17 cellular contexts compared by ENCODE assay signal in the genomic region with DNA sequence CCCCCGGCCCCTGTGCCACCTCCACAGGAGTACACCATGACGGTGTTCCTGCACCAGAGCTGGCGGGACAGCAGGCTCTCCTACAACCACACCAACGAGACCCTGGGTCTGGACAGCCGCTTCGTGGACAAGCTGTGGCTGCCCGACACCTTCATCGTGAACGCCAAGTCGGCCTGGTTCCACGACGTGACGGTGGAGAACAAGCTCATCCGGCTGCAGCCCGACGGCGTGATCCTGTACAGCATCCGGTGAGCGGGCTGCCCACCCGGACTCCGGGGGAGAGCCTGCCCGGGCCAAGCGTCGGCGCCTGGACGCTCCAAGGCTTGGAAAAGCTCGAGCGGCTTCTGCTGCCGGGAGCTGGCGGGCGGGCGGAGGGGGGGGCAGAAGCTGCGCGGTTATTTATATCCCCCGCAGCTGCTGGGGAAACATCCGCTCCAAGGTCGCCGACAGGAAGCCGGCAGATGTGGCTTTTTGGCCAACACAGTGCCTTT. TPM values are rescaled to one million over a fixed set of nuclear protein-coding genes. Genes with fewer than 3 reads are reported as not detected.
DNase-seq lines count a peak whose midpoint lies in the region; ATAC-seq, FAIRE-seq and TF ChIP-seq lines count a peak whose summit lies in the region.
"Had no signal": no experiment of that assay in that cellular context is flagged by ENCODE, and none has a peak within 500 bp of the region (broad histone marks: within the 10 kb centered on the region; RNA-seq: fewer than 3 reads in every experiment).

No MANE protein-coding gene starts in this region.

- H2AFZ ChIP-seq in H1 (ENCODE audit: low read length), result no peak overlapping the region
- no peak overlapping the region for H2AFZ ChIP-seq in parathyroid adenoma

- H4K5ac ChIP-seq in H1 (ENCODE audit: insufficient read length, low read depth, low read length), result no peak overlapping the region

- no peak overlapping the region for H2AK5ac ChIP-seq in H1 (ENCODE audit: low read depth, low read length)

- H4K20me1 ChIP-seq in H1 (replicated peaks in 1 of 2; ENCODE audit: control insufficient read depth in 1 of 2, insufficient read depth in 2 of 2, low read length in 2 of 2), result peaks cover 0 to under 1% of the 10 kb centered on the region in 2 experiments

- no peak overlapping the region for H3K4me3 Mint-ChIP-seq in nephron progenitor cell
- H3K4me3 Mint-ChIP-seq: activated naive CD8-positive, alpha-beta T cell; neural crest cell had no signal

- H3K79me1 ChIP-seq in H1 (ENCODE audit: low read depth, low read length), result no peaks in the 10 kb centered on the region

- no peak overlapping the region for H2BK5ac ChIP-seq in H1 (ENCODE audit: low read depth, low read length)

- CTCF ChIA-PET in H1 (lab: Charles Lee; ENCODE audit: partially characterized antibody), result interaction anchor here (0.6 to 2.1 kb wide), 4 partner anchors 19 to 69 kb away, joined by 4 to 9 read pairs (median 4); no protein-coding TSS in a partner anchor

- no peak overlapping the region for H3K56ac ChIP-seq in H1 (replicated peaks; ENCODE audit: insufficient read length, low read depth, low read length)

- H2BK15ac ChIP-seq in H1 (ENCODE audit: low read length), result no peak overlapping the region

- no peaks in the 10 kb centered on the region for H3K9me3 Mint-ChIP-seq in nephron progenitor cell
- H3K9me3 Mint-ChIP-seq: neural crest cell had no signal

- no peak overlapping the region for H4K91ac ChIP-seq in H1 (replicated peaks; ENCODE audit: insufficient read length, low read length)

- H3K4ac ChIP-seq in H1 (replicated peaks; ENCODE audit: insufficient read length, low read depth, low read length), result no peak overlapping the region

- no peak overlapping the region for H3K9ac ChIP-seq in H1 (replicated peaks in 1 of 4; ENCODE audit: extremely low read depth in 1 of 4, low read depth in 3 of 4, low read length in 3 of 4)
- no peak overlapping the region for H3K9ac ChIP-seq in parathyroid adenoma

- FAIRE-seq in H1 (lab: Jason Lieb, UNC), result no peak
- FAIRE-seq: colon, HTR-8/SVneo had no signal

- TF ChIP-seq CTCF in H1 (IDR thresholded peaks at IDR 0.05; ENCODE audit: control extremely low read depth in 1 of 3, insufficient read depth in 1 of 3, low read depth in 1 of 3, low read length in 3 of 3) (no peak), parathyroid adenoma (IDR thresholded peaks at IDR 0.05) (no peak), nephron progenitor cell (IDR thresholded peaks at IDR 0.05) (no peak)

- H3K27me3 ChIP-seq in H1 (replicated peaks in 1 of 4; ENCODE audit: control insufficient read depth in 3 of 4, extremely low read depth in 1 of 4, insufficient read depth in 3 of 4, low read length in 3 of 4), result peaks cover 0 to 7% (median 3%) of the 10 kb centered on the region in 4 experiments; a peak in 5 of 7 replicates
- no peaks in the 10 kb centered on the region for H3K27me3 ChIP-seq in parathyroid adenoma (ENCODE audit: control insufficient read depth, insufficient read depth, low read length)

- no peaks in the 10 kb centered on the region for H3K36me3 ChIP-seq in H1 (ENCODE audit: control insufficient read depth in 2 of 4, insufficient read depth in 4 of 4, low read length in 3 of 4)
- no peaks in the 10 kb centered on the region for H3K36me3 ChIP-seq in parathyroid adenoma (ENCODE audit: control insufficient read depth, insufficient read depth, low read length)
- H3K36me3 ChIP-seq: HAP-1 had no signal

- no peak for TF ChIP-seq POLR2A in H1 (IDR thresholded peaks at IDR 0.05; ENCODE audit: control extremely low read depth in 1 of 2, low read depth in 2 of 2, low read length in 2 of 2)

- H3K4me3 ChIP-seq in H1 (ENCODE audit: extremely low read depth in 1 of 4, insufficient read depth in 2 of 4, low read depth in 3 of 4, low read length in 4 of 4) (no peak overlapping the region), parathyroid adenoma (ENCODE audit: low read depth, low read length) (no peak overlapping the region)
- H3K4me3 ChIP-seq: HAP-1 had no signal

- no peak overlapping the region for H3K14ac ChIP-seq in H1 (ENCODE audit: insufficient read length)

- no peak overlapping the region for H3K23ac ChIP-seq in H1 (ENCODE audit: insufficient read length)

- H2BK120ac ChIP-seq in H1 (replicated peaks; ENCODE audit: low read depth, low read length), result no peak overlapping the region

- ATAC-seq in HG02642 (IDR thresholded peaks at IDR 0.05; ENCODE audit: poor library complexity, unreplicated experiment), result no peak

- H3K27ac Mint-ChIP-seq in nephron progenitor cell, result no peak overlapping the region
- H3K27ac Mint-ChIP-seq: activated naive CD8-positive, alpha-beta T cell had no signal

- H3K4me1 ChIP-seq in H1 (replicated peaks in 1 of 4; ENCODE audit: control insufficient read depth in 3 of 4, insufficient read depth in 4 of 4, low read length in 3 of 4), result no peaks in the 10 kb centered on the region
- no peaks in the 10 kb centered on the region for H3K4me1 ChIP-seq in parathyroid adenoma
- H3K4me1 ChIP-seq: HAP-1 had no signal

- TF ChIP-seq RAD21 in H1 (IDR thresholded peaks at IDR 0.05 in 1 of 2, conservative IDR thresholded peaks at IDR 0.05 in 1 of 2; ENCODE audit: low read depth in 2 of 2, low read length in 2 of 2), result no peak

- H3K23me2 ChIP-seq in H1 (ENCODE audit: low read depth, low read length), result 0 out of 2 replicates have a peak, but pooled peaks cover 2% of the 10 kb centered on the region

- H3K4me2 ChIP-seq in H1 (ENCODE audit: insufficient read depth in 1 of 2, low read depth in 2 of 2, low read length in 2 of 2) (no peak overlapping the region), parathyroid adenoma (ENCODE audit: low read length) (no peak overlapping the region)

- H3K9me3 ChIP-seq in H1 (ENCODE audit: insufficient read depth in 2 of 2, low read depth in 1 of 2, low read length in 1 of 2) (no peaks in the 10 kb centered on the region), parathyroid adenoma (ENCODE audit: control insufficient read depth, low read length) (no peaks in the 10 kb centered on the region)
- H3K9me3 ChIP-seq: HAP-1 had no signal

- H3K27ac ChIP-seq in H1 (ENCODE audit: low read depth, low read length) (no peak overlapping the region), parathyroid adenoma (peak overlapping the region; percentile 47)

- H2BK12ac ChIP-seq in H1 (ENCODE audit: low read depth, low read length), result no peak overlapping the region

- WGBS in H1 (ENCODE audit: extremely low coverage in 1 of 2, insufficient coverage in 1 of 2, insufficient read length in 1 of 2, insufficient replicate concordance in 2 of 2, low coverage in 1 of 2, low lambda C conversion rate in 2 of 2, missing lambda C conversion rate in 1 of 2), 2 experiments, result 93% methylated on average over 39 of the region's 39 CpGs; no CpG with 5 or more reads in 1 of the 2 experiments

- no peaks in the 10 kb centered on the region for H3K36me3 Mint-ChIP-seq in nephron progenitor cell (ENCODE audit: low read depth)
- H3K36me3 Mint-ChIP-seq: activated naive CD8-positive, alpha-beta T cell had no signal

- TF ChIP-seq EP300 in H1 (IDR thresholded peaks at IDR 0.05; ENCODE audit: borderline replicate concordance in 1 of 2, low read depth in 2 of 2, low read length in 2 of 2), result no peak

- peak overlapping the region; percentile 51; the same call in 1 of the 2 replicates for H4K8ac ChIP-seq in H1 (ENCODE audit: extremely low read depth, insufficient read depth, low read length)

- H3K27me3 Mint-ChIP-seq in nephron progenitor cell (ENCODE audit: low read depth, poor library complexity), result peaks cover 32% of the 10 kb centered on the region

- peaks cover 4% of the 10 kb centered on the region for H3K4me1 Mint-ChIP-seq in nephron progenitor cell

- peak; percentile 50 for DNase-seq in SIG-M5 treated with dmso at 0.1 percent for 504 hours (lab: John Stamatoyannopoulos, UW; ENCODE audit: unreplicated experiment)
- no peak for DNase-seq in SIG-M5 (lab: John Stamatoyannopoulos, UW)
- DNase-seq in MV-4-11 (lab: John Stamatoyannopoulos, UW), result peak; percentile 66
- no peak for DNase-seq in H1 (ENCODE audit: low read depth in 1 of 2, low spot score in 2 of 2)
- DNase-seq in nephron progenitor cell, result no peak
- DNase-seq in activated CD4-positive, alpha-beta T cell treated with anti-CD3 and anti-CD28 coated beads, Interleukin-2, amount 50 U/mL, for 4 hours, result no peak
- DNase-seq: ACHN, DMS79, NCI-H2029 treated with DMSO at 0.1 percent for 48 hours had no signal

- H3K79me2 ChIP-seq in H1 (ENCODE audit: control insufficient read depth in 1 of 2, insufficient read depth in 2 of 2, low read length in 2 of 2) (no peaks in the 10 kb centered on the region), parathyroid adenoma (no peaks in the 10 kb centered on the region)

- H2BK20ac ChIP-seq in H1 (ENCODE audit: low read length), result no peak overlapping the region

- POLR2A ChIA-PET in H1 (lab: Charles Lee; ENCODE audit: partially characterized antibody), result no interaction called here

- H3K18ac ChIP-seq in H1 (ENCODE audit: extremely low read depth, low read length), result no peak overlapping the region

RNA-seq across cellular contexts. Expression of gene GABRD, which starts 6.4 kb away (rescaled TPM):
- total RNA-seq in H1 (2021; fragmentation: NEBNext Ultra II Directional; extraction: Animal tissue kit (Norgen Biotek cat#: 25700)), result 1.8 and 1.9 TPM in 2 replicates
- 3.0 and 3.3 TPM in 2 replicates for polyA plus RNA-seq in H1 (2011; rRNA removed)
- 2.9 TPM for polyA plus RNA-seq in H1 (2011; cell fraction: cytosol; rRNA removed)
- 12.6 TPM for polyA plus RNA-seq in H1 (2011; cell fraction: nucleus; rRNA removed)
- polyA plus RNA-seq in H1 (2012, experiment 1 of 2), result 1.7 to 3.4 TPM (median 2.7 TPM) in 4 replicates
- 3.2 TPM for polyA plus RNA-seq in H1 (2012, experiment 2 of 2)
- 1.6 TPM for polyA plus RNA-seq in H1 (2013, experiment 1 of 2)
- polyA plus RNA-seq in H1 (2013, experiment 2 of 2), result 1.5 TPM
- polyA minus RNA-seq in H1 (2011; rRNA and poly(A)+ RNA removed), result 2.0 and 2.4 TPM in 2 replicates
- polyA minus RNA-seq in H1 (2011; cell fraction: cytosol; rRNA and poly(A)+ RNA removed), result 1.8 TPM
- 1.2 TPM for polyA minus RNA-seq in H1 (2011; cell fraction: nucleus; rRNA and poly(A)+ RNA removed)
- total RNA-seq: activated CD8-positive, alpha-beta memory T cell treated with anti-CD3 and anti-CD28 coated beads for 36 hours had no signal

RNA-seq across cellular contexts. Expression of gene CFAP74, which starts 21.9 kb away (rescaled TPM):
- 0.20 and 0.33 TPM in 2 replicates for total RNA-seq in H1 (2021; fragmentation: NEBNext Ultra II Directional; extraction: Animal tissue kit (Norgen Biotek cat#: 25700))
- 0.09 and 0.22 TPM in 2 replicates for polyA plus RNA-seq in H1 (2011; rRNA removed)
- polyA plus RNA-seq in H1 (2011; cell fraction: cytosol; rRNA removed), result 0.14 TPM
- polyA plus RNA-seq in H1 (2011; cell fraction: nucleus; rRNA removed), result 1.3 TPM
- 0.15 to 0.23 TPM (median 0.23 TPM) in 3 of 4 replicates, not detected in the other for polyA plus RNA-seq in H1 (2012, experiment 1 of 2)
- 0.39 TPM for polyA plus RNA-seq in H1 (2012, experiment 2 of 2)
- 0.12 TPM for polyA plus RNA-seq in H1 (2013, experiment 1 of 2)
- polyA plus RNA-seq in H1 (2013, experiment 2 of 2), result 0.06 TPM
- 0.06 and 0.10 TPM in 2 replicates for polyA minus RNA-seq in H1 (2011; rRNA and poly(A)+ RNA removed)
- not detected for polyA minus RNA-seq in H1 (2011; cell fraction: cytosol; rRNA and poly(A)+ RNA removed)
- polyA minus RNA-seq in H1 (2011; cell fraction: nucleus; rRNA and poly(A)+ RNA removed), result 0.50 TPM
- total RNA-seq: activated CD8-positive, alpha-beta memory T cell treated with anti-CD3 and anti-CD28 coated beads for 36 hours had no signal

RNA-seq across cellular contexts. Expression of gene PRKCZ, which starts 24.7 kb away (rescaled TPM):
- total RNA-seq in H1 (2021; fragmentation: NEBNext Ultra II Directional; extraction: Animal tissue kit (Norgen Biotek cat#: 25700)), result 45.1 and 49.4 TPM in 2 replicates
- 37.4 and 55.9 TPM in 2 replicates for polyA plus RNA-seq in H1 (2011; rRNA removed)
- 46.4 TPM for polyA plus RNA-seq in H1 (2011; cell fraction: cytosol; rRNA removed)
- 136 TPM for polyA plus RNA-seq in H1 (2011; cell fraction: nucleus; rRNA removed)
- 43.5 to 47.4 TPM (median 45.9 TPM) in 4 replicates for polyA plus RNA-seq in H1 (2012, experiment 1 of 2)
- polyA plus RNA-seq in H1 (2012, experiment 2 of 2), result 43.8 TPM
- polyA plus RNA-seq in H1 (2013, experiment 1 of 2), result 26.2 TPM
- 26.6 TPM for polyA plus RNA-seq in H1 (2013, experiment 2 of 2)
- polyA minus RNA-seq in H1 (2011; rRNA and poly(A)+ RNA removed), result 26.1 and 68.1 TPM in 2 replicates
- polyA minus RNA-seq in H1 (2011; cell fraction: cytosol; rRNA and poly(A)+ RNA removed), result 23.0 TPM
- 32.2 TPM for polyA minus RNA-seq in H1 (2011; cell fraction: nucleus; rRNA and poly(A)+ RNA removed)

Comparison
In these comparisons a context has a peak if more than half of its experiments do, and no peak if none do; other contexts are left out.
1. DNase-seq: peak in SIG-M5 treated with dmso at 0.1 percent for 504 hours (single experiment) and MV-4-11 (single experiment); none in SIG-M5 (single experiment), H1 (0 of 2), nephron progenitor cell (single experiment) and activated CD4-positive, alpha-beta T cell treated with anti-CD3 and anti-CD28 coated beads, Interleukin-2, amount 50 U/mL, for 4 hours (0 of 2).